ENCODE assay signal across 8 cellular contexts in the genomic region with DNA sequence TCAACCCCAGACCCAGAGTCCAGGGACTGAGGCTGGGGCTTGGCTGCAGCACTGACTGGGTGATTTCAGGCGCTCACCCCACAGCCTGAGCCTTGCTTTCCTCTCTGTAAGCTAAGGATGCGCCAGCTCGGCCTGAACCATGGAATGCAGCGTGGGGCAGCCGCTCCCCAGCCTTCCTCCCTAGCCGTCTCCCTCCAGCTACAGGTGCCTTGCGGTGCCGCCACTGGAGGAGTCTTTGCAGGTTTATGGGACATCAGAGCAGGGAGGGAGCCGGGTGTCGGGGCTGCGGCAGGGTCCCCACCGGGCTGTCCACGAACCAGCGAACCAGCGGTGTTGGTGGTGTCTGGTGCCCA. TPM values are rescaled to one million over a fixed set of nuclear protein-coding genes. Genes with fewer than 3 reads are reported as not detected.
DNase-seq lines count a peak whose midpoint lies in the region; ATAC-seq and TF ChIP-seq lines count a peak whose summit lies in the region.

No MANE protein-coding gene starts in this region.

- POLR2A ChIA-PET in CD4-positive, alpha-beta memory T cell (lab: Charles Lee; ENCODE audit: partially characterized antibody): interaction anchor here (0.5 to 2.0 kb wide), 13 partner anchors 10 to 86 kb away, joined by 3 to 45 read pairs (median 4); no protein-coding TSS in a partner anchor

- H3K4me3 Mint-ChIP-seq in CD4-positive, alpha-beta memory T cell: peak overlapping the region; percentile 64 to 80 (median 74)
- peak overlapping the region; percentile 84 for H3K4me3 Mint-ChIP-seq in T-helper 17 cell

- WGBS in right cardiac atrium: 18% methylated on average over 15 of the region's 15 CpGs
- WGBS in psoas muscle, 3 donors: 35 to 38% (median 37%) methylated on average over 15 of the region's 15 CpGs

- H3K27me3 Mint-ChIP-seq in CD4-positive, alpha-beta memory T cell: no peaks in the 10 kb centered on the region
- no peaks in the 10 kb centered on the region for H3K27me3 Mint-ChIP-seq in T-helper 17 cell

- no peak overlapping the region for H3K4me3 ChIP-seq in CD4-positive, alpha-beta memory T cell (ENCODE audit: low read length in 2 of 2)
- H3K4me3 ChIP-seq in right cardiac atrium (ENCODE audit: low read length) (peak overlapping the region; percentile 55), psoas muscle (peak overlapping the region; percentile 75)

- intact Hi-C loops in CD4-positive, alpha-beta memory T cell (cut with micrococcal nuclease): loop anchor here (2.0 kb wide), 1 partner anchor 42 kb away; no protein-coding TSS in a partner anchor
- intact Hi-C loops in right cardiac atrium (cut with DNase I) (no loop called here), psoas muscle (cut with DNase I) (no loop called here)

- H3K4me1 Mint-ChIP-seq in CD4-positive, alpha-beta memory T cell: peaks cover 13 to 28% (median 21%) of the 10 kb centered on the region in 4 donors
- peaks cover 30% of the 10 kb centered on the region for H3K4me1 Mint-ChIP-seq in T-helper 17 cell

- no peak for DNase-seq in CD4-positive, alpha-beta memory T cell
- DNase-seq in T-helper 17 cell (no peak), right cardiac atrium (no peak), psoas muscle (no peak), NCI-H146 treated with DMSO at 0.1 percent for 48 hours (lab: John Stamatoyannopoulos, UW; ENCODE audit: unreplicated experiment) (no peak), NCI-H2081 treated with DMSO at 0.1 percent for 48 hours (lab: John Stamatoyannopoulos, UW) (no peak)

- H3K27ac ChIP-seq in CD4-positive, alpha-beta memory T cell (ENCODE audit: low read depth, low read length): peak overlapping the region; percentile 8
- no peak overlapping the region for H3K27ac ChIP-seq in right cardiac atrium (ENCODE audit: low read length)
- no peak overlapping the region for H3K27ac ChIP-seq in psoas muscle

- CTCF ChIA-PET in CD4-positive, alpha-beta memory T cell (lab: Charles Lee; ENCODE audit: partially characterized antibody): interaction anchor here (1.3 to 1.6 kb wide), 2 partner anchors 10 to 74 kb away, joined by 5 to 10 read pairs; no protein-coding TSS in a partner anchor

- no peaks in the 10 kb centered on the region for H3K9me3 ChIP-seq in CD4-positive, alpha-beta memory T cell (ENCODE audit: control insufficient read depth in 1 of 2, low read length in 2 of 2)
- H3K9me3 ChIP-seq in T-helper 17 cell (ENCODE audit: control insufficient read depth, low read length, poor library complexity, severe bottlenecking) (no peaks in the 10 kb centered on the region), right cardiac atrium (ENCODE audit: control insufficient read depth, low read length) (no peaks in the 10 kb centered on the region), psoas muscle (no peaks in the 10 kb centered on the region)

- no peaks in the 10 kb centered on the region for H3K36me3 Mint-ChIP-seq in CD4-positive, alpha-beta memory T cell
- H3K36me3 Mint-ChIP-seq in T-helper 17 cell (ENCODE audit: low read depth): peaks cover 8% of the 10 kb centered on the region

- no peaks in the 10 kb centered on the region for H3K9me3 Mint-ChIP-seq in CD4-positive, alpha-beta memory T cell

- H3K27me3 ChIP-seq in CD4-positive, alpha-beta memory T cell (ENCODE audit: insufficient read depth, low read length): no peaks in the 10 kb centered on the region
- H3K27me3 ChIP-seq in right cardiac atrium (ENCODE audit: control insufficient read depth, insufficient read depth): no peaks in the 10 kb centered on the region
- no peaks in the 10 kb centered on the region for H3K27me3 ChIP-seq in psoas muscle (ENCODE audit: insufficient read depth in 3 of 3, low read length in 2 of 3)

- peaks cover 8% of the 10 kb centered on the region for H3K4me1 ChIP-seq in CD4-positive, alpha-beta memory T cell (ENCODE audit: insufficient read depth, low read length)
- H3K4me1 ChIP-seq in right cardiac atrium (ENCODE audit: control insufficient read depth, insufficient read depth, low read length): peaks cover 7% of the 10 kb centered on the region
- peaks cover 9% of the 10 kb centered on the region for H3K4me1 ChIP-seq in psoas muscle

- H3K36me3 ChIP-seq in CD4-positive, alpha-beta memory T cell (ENCODE audit: insufficient read depth, low read length): no peaks in the 10 kb centered on the region
- no peaks in the 10 kb centered on the region for H3K36me3 ChIP-seq in psoas muscle (ENCODE audit: insufficient read depth in 1 of 2, low read depth in 1 of 2)

- TF ChIP-seq CTCF in psoas muscle (IDR thresholded peaks at IDR 0.05): no peak

- H3K27ac Mint-ChIP-seq in CD4-positive, alpha-beta memory T cell: peak overlapping the region in 2 of 7 donors; percentile 42 to 45
- H3K27ac Mint-ChIP-seq in T-helper 17 cell: peak overlapping the region; percentile 59

- ATAC-seq in T-helper 17 cell: no peak
- peak; percentile 39 to 47 for ATAC-seq in right cardiac atrium
- peak in 3 of 4 donors; percentile 25 to 49 (median 32) for ATAC-seq in psoas muscle
- no peak for ATAC-seq in HG02885 (IDR thresholded peaks at IDR 0.05; ENCODE audit: poor library complexity, unreplicated experiment)
- no peak for ATAC-seq in HG02852 (IDR thresholded peaks at IDR 0.05; ENCODE audit: unreplicated experiment)

RNA-seq across cellular contexts. Expression of a gene that starts 19.4 kb away (rescaled TPM):
- total RNA-seq in CD4-positive, alpha-beta memory T cell: 100 to 1,000 TPM; 584 to 620 TPM
- 100 to 1,000 TPM; 273 to 278 TPM for polyA plus RNA-seq in CD4-positive, alpha-beta memory T cell
- total RNA-seq in T-helper 17 cell (100 to 1,000 TPM; 516 to 530 TPM), right cardiac atrium (100 to 1,000 TPM; 141 to 158 (median 146) TPM), psoas muscle (10 to 100 TPM; 53.1 to 76.6 (median 63.0) TPM)
- polyA plus RNA-seq in right cardiac atrium (100.0 TPM), psoas muscle (10 to 100 TPM; 18.2 to 63.4 (median 24.6) TPM)

Comparison
In these comparisons a context has a peak if more than half of its experiments do, and no peak if none do; other contexts are left out.
1. H3K4me3 ChIP-seq: peak in right cardiac atrium (single experiment) and psoas muscle (single experiment); none in CD4-positive, alpha-beta memory T cell (0 of 2).
2. ATAC-seq: peak in right cardiac atrium (2 of 2) and psoas muscle (3 of 4); none in T-helper 17 cell (single experiment), HG02885 (single experiment) and HG02852 (single experiment).